Comparison of ENCODE assay signal across 1 cellular context in the genomic region with DNA sequence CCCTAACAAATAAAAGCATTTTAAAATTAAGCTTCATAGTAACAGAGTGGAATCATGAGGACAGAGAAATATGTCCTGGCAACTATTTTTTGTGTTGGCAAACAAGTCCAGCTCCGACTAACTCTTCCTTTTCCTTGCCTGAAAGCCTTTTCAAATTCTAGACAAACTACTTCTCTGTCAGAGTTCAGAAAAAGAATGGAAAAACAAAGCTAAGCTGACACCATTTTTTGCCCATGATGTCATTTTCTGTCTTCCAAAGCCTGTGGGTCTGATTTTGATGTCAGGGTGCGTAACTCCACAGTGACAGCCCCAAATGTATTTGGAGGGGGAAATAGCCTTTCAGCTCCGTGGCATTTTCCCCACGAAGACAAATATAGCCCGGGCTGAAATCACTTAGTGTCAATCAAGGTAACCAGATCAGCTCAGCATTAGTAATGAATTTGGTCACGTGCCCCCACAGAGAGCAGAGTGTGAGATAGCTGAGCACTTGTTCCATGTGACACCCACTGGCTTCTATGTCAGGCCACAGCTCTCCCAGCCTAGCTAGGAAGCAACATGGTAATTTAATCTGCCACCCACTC.
TF ChIP-seq lines count a peak whose summit lies in the region.

No MANE protein-coding gene starts in this region.

TF ChIP-seq in HEK293, 187 proteins besides CTCF, POLR2A, EP300 and RAD21 (continued from another document and continues in another):
- TF ChIP-seq, protein P1, sequence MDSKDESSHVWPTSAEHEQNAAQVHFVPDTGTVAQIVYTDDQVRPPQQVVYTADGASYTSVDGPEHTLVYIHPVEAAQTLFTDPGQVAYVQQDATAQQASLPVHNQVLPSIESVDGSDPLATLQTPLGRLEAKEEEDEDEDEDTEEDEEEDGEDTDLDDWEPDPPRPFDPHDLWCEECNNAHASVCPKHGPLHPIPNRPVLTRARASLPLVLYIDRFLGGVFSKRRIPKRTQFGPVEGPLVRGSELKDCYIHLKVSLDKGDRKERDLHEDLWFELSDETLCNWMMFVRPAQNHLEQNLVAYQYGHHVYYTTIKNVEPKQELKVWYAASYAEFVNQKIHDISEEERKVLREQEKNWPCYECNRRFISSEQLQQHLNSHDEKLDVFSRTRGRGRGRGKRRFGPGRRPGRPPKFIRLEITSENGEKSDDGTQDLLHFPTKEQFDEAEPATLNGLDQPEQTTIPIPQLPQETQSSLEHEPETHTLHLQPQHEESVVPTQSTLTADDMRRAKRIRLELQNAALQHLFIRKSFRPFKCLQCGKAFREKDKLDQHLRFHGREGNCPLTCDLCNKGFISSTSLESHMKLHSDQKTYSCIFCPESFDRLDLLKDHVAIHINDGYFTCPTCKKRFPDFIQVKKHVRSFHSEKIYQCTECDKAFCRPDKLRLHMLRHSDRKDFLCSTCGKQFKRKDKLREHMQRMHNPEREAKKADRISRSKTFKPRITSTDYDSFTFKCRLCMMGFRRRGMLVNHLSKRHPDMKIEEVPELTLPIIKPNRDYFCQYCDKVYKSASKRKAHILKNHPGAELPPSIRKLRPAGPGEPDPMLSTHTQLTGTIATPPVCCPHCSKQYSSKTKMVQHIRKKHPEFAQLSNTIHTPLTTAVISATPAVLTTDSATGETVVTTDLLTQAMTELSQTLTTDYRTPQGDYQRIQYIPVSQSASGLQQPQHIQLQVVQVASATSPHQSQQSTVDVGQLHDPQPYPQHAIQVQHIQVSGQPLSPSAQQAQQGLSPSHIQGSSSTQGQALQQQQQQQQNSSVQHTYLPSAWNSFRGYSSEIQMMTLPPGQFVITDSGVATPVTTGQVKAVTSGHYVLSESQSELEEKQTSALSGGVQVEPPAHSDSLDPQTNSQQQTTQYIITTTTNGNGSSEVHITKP (tag by site-specific recombination; IDR thresholded peaks at IDR 0.05) = peak; percentile 95
- TF ChIP-seq ZSCAN16 (tag by site-specific recombination; IDR thresholded peaks at IDR 0.05) (peak; percentile 95), ZNF530 (tag by site-specific recombination; IDR thresholded peaks at IDR 0.05; ENCODE audit: low read depth) (no peak), ZFP3 (tag by site-specific recombination; IDR thresholded peaks at IDR 0.05; ENCODE audit: low read depth) (no peak), ZNF394 (tag by site-specific recombination; IDR thresholded peaks at IDR 0.05; ENCODE audit: borderline replicate concordance) (peak; percentile 55; the same call in 1 of the 2 replicates), ZNF777 (tag by site-specific recombination; IDR thresholded peaks at IDR 0.05; ENCODE audit: borderline replicate concordance) (no peak), ZNF266 (tag by site-specific recombination; IDR thresholded peaks at IDR 0.05; ENCODE audit: low read depth) (no peak), ZNF76 (tag by site-specific recombination; IDR thresholded peaks at IDR 0.05; ENCODE audit: borderline replicate concordance, low read depth) (no peak), ZNF837 (tag by site-specific recombination; IDR thresholded peaks at IDR 0.05) (no peak), ZNF843 (tag by site-specific recombination; IDR thresholded peaks at IDR 0.05) (no peak), ZNF274 (IDR thresholded peaks at IDR 0.05; ENCODE audit: low read length) (no peak), ZNF274 (tag by site-specific recombination; IDR thresholded peaks at IDR 0.05; ENCODE audit: borderline replicate concordance) (no peak), ZNF223 (tag by site-specific recombination; IDR thresholded peaks at IDR 0.05) (no peak), ZNF311 (tag by site-specific recombination; IDR thresholded peaks at IDR 0.05; ENCODE audit: borderline replicate concordance) (no peak), ZNF133 (tag by site-specific recombination; IDR thresholded peaks at IDR 0.05) (no peak), ZNF501 (tag by site-specific recombination; IDR thresholded peaks at IDR 0.05) (no peak), ZNF214 (tag by site-specific recombination; IDR thresholded peaks at IDR 0.05; ENCODE audit: borderline replicate concordance) (no peak), ZNF211 (tag by site-specific recombination; IDR thresholded peaks at IDR 0.05; ENCODE audit: low read depth) (no peak), ZNF324 (tag by site-specific recombination; IDR thresholded peaks at IDR 0.05) (no peak), ZNF610 (tag by site-specific recombination; IDR thresholded peaks at IDR 0.05; ENCODE audit: borderline replicate concordance) (no peak), RBAK (tag by site-specific recombination; IDR thresholded peaks at IDR 0.05) (no peak), ZNF48 (tag by site-specific recombination; IDR thresholded peaks at IDR 0.05) (no peak), ZNF776 (tag by site-specific recombination; IDR thresholded peaks at IDR 0.05; ENCODE audit: borderline replicate concordance) (no peak), ZNF202 (tag by site-specific recombination; IDR thresholded peaks at IDR 0.05; ENCODE audit: borderline replicate concordance) (no peak), ZNF23 (tag by site-specific recombination; IDR thresholded peaks at IDR 0.05; ENCODE audit: borderline replicate concordance) (no peak), ZNF426 (tag by site-specific recombination; IDR thresholded peaks at IDR 0.05) (no peak), ZFP41 (tag by site-specific recombination; IDR thresholded peaks at IDR 0.05; ENCODE audit: borderline replicate concordance) (no peak), ZNF664 (tag by site-specific recombination; IDR thresholded peaks at IDR 0.05) (no peak), ZBTB8A (tag by site-specific recombination; IDR thresholded peaks at IDR 0.05) (no peak), ZNF558 (tag by site-specific recombination; IDR thresholded peaks at IDR 0.05) (no peak), ZNF701 (tag by site-specific recombination; IDR thresholded peaks at IDR 0.05) (no peak), ZBTB48 (tag by site-specific recombination; IDR thresholded peaks at IDR 0.05) (no peak), ZNF169 (tag by site-specific recombination; IDR thresholded peaks at IDR 0.05) (no peak), ZNF621 (tag by site-specific recombination; IDR thresholded peaks at IDR 0.05) (no peak), ZNF560 (tag by site-specific recombination; IDR thresholded peaks at IDR 0.05; ENCODE audit: borderline replicate concordance) (no peak), GLIS1 (tag by site-specific recombination; IDR thresholded peaks at IDR 0.05) (peak; percentile 51)
- TF ChIP-seq, protein P2, sequence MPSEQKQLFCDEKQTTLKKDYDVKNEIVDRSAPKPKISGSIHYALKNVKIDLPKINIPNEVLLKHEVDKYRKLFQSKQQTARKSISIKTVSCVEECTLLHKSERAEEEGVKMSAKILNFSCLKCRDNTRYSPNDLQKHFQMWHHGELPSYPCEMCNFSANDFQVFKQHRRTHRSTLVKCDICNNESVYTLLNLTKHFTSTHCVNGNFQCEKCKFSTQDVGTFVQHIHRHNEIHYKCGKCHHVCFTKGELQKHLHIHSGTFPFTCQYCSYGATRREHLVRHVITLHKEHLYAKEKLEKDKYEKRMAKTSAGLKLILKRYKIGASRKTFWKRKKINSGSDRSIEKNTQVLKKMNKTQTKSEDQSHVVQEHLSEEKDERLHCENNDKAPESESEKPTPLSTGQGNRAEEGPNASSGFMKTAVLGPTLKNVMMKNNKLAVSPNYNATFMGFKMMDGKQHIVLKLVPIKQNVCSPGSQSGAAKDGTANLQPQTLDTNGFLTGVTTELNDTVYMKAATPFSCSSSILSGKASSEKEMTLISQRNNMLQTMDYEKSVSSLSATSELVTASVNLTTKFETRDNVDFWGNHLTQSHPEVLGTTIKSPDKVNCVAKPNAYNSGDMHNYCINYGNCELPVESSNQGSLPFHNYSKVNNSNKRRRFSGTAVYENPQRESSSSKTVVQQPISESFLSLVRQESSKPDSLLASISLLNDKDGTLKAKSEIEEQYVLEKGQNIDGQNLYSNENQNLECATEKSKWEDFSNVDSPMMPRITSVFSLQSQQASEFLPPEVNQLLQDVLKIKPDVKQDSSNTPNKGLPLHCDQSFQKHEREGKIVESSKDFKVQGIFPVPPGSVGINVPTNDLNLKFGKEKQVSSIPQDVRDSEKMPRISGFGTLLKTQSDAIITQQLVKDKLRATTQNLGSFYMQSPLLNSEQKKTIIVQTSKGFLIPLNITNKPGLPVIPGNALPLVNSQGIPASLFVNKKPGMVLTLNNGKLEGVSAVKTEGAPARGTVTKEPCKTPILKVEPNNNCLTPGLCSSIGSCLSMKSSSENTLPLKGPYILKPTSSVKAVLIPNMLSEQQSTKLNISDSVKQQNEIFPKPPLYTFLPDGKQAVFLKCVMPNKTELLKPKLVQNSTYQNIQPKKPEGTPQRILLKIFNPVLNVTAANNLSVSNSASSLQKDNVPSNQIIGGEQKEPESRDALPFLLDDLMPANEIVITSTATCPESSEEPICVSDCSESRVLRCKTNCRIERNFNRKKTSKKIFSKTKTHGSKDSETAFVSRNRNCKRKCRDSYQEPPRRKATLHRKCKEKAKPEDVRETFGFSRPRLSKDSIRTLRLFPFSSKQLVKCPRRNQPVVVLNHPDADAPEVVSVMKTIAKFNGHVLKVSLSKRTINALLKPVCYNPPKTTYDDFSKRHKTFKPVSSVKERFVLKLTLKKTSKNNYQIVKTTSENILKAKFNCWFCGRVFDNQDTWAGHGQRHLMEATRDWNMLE (tag by site-specific recombination; conservative IDR thresholded peaks at IDR 0.05; ENCODE audit: low read depth) = no peak
- TF ChIP-seq, protein P3, sequence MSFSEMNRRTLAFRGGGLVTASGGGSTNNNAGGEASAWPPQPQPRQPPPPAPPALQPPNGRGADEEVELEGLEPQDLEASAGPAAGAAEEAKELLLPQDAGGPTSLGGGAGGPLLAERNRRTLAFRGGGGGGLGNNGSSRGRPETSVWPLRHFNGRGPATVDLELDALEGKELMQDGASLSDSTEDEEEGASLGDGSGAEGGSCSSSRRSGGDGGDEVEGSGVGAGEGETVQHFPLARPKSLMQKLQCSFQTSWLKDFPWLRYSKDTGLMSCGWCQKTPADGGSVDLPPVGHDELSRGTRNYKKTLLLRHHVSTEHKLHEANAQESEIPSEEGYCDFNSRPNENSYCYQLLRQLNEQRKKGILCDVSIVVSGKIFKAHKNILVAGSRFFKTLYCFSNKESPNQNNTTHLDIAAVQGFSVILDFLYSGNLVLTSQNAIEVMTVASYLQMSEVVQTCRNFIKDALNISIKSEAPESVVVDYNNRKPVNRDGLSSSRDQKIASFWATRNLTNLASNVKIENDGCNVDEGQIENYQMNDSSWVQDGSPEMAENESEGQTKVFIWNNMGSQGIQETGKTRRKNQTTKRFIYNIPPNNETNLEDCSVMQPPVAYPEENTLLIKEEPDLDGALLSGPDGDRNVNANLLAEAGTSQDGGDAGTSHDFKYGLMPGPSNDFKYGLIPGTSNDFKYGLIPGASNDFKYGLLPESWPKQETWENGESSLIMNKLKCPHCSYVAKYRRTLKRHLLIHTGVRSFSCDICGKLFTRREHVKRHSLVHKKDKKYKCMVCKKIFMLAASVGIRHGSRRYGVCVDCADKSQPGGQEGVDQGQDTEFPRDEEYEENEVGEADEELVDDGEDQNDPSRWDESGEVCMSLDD (tag by site-specific recombination; IDR thresholded peaks at IDR 0.05) = no peak
- TF ChIP-seq, protein P4, sequence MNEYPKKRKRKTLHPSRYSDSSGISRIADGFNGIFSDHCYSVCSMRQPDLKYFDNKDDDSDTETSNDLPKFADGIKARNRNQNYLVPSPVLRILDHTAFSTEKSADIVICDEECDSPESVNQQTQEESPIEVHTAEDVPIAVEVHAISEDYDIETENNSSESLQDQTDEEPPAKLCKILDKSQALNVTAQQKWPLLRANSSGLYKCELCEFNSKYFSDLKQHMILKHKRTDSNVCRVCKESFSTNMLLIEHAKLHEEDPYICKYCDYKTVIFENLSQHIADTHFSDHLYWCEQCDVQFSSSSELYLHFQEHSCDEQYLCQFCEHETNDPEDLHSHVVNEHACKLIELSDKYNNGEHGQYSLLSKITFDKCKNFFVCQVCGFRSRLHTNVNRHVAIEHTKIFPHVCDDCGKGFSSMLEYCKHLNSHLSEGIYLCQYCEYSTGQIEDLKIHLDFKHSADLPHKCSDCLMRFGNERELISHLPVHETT (tag by site-specific recombination; IDR thresholded peaks at IDR 0.05) = no peak
- TF ChIP-seq, protein P5, sequence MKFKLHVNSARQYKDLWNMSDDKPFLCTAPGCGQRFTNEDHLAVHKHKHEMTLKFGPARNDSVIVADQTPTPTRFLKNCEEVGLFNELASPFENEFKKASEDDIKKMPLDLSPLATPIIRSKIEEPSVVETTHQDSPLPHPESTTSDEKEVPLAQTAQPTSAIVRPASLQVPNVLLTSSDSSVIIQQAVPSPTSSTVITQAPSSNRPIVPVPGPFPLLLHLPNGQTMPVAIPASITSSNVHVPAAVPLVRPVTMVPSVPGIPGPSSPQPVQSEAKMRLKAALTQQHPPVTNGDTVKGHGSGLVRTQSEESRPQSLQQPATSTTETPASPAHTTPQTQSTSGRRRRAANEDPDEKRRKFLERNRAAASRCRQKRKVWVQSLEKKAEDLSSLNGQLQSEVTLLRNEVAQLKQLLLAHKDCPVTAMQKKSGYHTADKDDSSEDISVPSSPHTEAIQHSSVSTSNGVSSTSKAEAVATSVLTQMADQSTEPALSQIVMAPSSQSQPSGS (tag by site-specific recombination; IDR thresholded peaks at IDR 0.05; ENCODE audit: low read depth) = peak; percentile 66
- TF ChIP-seq, protein P6, sequence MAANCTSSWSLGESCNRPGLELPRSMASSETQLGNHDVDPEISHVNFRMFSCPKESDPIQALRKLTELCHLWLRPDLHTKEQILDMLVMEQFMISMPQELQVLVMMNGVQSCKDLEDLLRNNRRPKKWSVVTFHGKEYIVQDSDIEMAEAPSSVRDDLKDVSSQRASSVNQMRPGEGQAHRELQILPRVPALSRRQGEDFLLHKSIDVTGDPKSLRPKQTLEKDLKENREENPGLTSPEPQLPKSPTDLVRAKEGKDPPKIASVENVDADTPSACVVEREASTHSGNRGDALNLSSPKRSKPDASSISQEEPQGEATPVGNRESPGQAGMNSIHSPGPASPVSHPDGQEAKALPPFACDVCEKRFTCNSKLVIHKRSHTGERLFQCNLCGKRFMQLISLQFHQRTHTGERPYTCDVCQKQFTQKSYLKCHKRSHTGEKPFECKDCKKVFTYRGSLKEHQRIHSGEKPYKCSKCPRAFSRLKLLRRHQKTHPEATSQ (tag by site-specific recombination; IDR thresholded peaks at IDR 0.05) = no peak
- TF ChIP-seq, protein P7, sequence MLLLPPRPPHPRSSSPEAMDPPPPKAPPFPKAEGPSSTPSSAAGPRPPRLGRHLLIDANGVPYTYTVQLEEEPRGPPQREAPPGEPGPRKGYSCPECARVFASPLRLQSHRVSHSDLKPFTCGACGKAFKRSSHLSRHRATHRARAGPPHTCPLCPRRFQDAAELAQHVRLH (tag by site-specific recombination; IDR thresholded peaks at IDR 0.05) = no peak
- TF ChIP-seq, protein P8, sequence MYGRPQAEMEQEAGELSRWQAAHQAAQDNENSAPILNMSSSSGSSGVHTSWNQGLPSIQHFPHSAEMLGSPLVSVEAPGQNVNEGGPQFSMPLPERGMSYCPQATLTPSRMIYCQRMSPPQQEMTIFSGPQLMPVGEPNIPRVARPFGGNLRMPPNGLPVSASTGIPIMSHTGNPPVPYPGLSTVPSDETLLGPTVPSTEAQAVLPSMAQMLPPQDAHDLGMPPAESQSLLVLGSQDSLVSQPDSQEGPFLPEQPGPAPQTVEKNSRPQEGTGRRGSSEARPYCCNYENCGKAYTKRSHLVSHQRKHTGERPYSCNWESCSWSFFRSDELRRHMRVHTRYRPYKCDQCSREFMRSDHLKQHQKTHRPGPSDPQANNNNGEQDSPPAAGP (tag by site-specific recombination; IDR thresholded peaks at IDR 0.05) = no peak
- TF ChIP-seq, protein P9, sequence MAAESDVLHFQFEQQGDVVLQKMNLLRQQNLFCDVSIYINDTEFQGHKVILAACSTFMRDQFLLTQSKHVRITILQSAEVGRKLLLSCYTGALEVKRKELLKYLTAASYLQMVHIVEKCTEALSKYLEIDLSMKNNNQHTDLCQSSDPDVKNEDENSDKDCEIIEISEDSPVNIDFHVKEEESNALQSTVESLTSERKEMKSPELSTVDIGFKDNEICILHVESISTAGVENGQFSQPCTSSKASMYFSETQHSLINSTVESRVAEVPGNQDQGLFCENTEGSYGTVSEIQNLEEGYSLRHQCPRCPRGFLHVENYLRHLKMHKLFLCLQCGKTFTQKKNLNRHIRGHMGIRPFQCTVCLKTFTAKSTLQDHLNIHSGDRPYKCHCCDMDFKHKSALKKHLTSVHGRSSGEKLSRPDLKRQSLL (tag by site-specific recombination; IDR thresholded peaks at IDR 0.05) = no peak
